In genomic region chr3:66038726-66039589, GRCh38 we compare ENCODE assay signal across 1 cellular context.
TF ChIP-seq lines count a peak whose summit lies in the region.

Gene MAGI1, minus strand, starts transcription at chr3:66038918. Its CDS starts 610 bp downstream, at chr3:66038308.

TF ChIP-seq in HepG2, 621 proteins besides CTCF, POLR2A, EP300 and RAD21 (continued from another document and continues in another):
- TF ChIP-seq HOMEZ (CRISPR knock-in tag; IDR thresholded peaks at IDR 0.05; ENCODE audit: low read depth), result 0 out of 2 replicates have a peak, but pooled peaks have one; percentile 28
- peak; percentile 3 for TF ChIP-seq TAF15 (IDR thresholded peaks at IDR 0.05; ENCODE audit: low read depth, low read length, poor library complexity, severe bottlenecking)
- peak; percentile 28 for TF ChIP-seq ZBTB2 (CRISPR knock-in tag; IDR thresholded peaks at IDR 0.05; ENCODE audit: low read depth)
- no peak for TF ChIP-seq LCORL (IDR thresholded peaks at IDR 0.05)
- TF ChIP-seq LCORL (CRISPR knock-in tag; IDR thresholded peaks at IDR 0.05), result peak; percentile 15; the same call in 1 of the 2 replicates
- peak; percentile 89 for TF ChIP-seq PBX2 (CRISPR knock-in tag; IDR thresholded peaks at IDR 0.05)
- no peak for TF ChIP-seq PCBP2 (optimal IDR thresholded peaks at IDR 0.05; ENCODE audit: low read depth, low read length, poor library complexity, severe bottlenecking)
- TF ChIP-seq ZNF788 (CRISPR knock-in tag; IDR thresholded peaks at IDR 0.05; ENCODE audit: borderline replicate concordance), result peak; percentile 69; the same call in 1 of the 2 replicates
- peak; percentile 91 for TF ChIP-seq ARID2 (CRISPR knock-in tag; IDR thresholded peaks at IDR 0.05; ENCODE audit: borderline replicate concordance)
- TF ChIP-seq ZNF792 (CRISPR knock-in tag; IDR thresholded peaks at IDR 0.05), result peak; percentile 42; the same call in 1 of the 2 replicates
- 0 out of 2 replicates have a peak, but pooled peaks have one; percentile 44 for TF ChIP-seq ZNF775 (CRISPR knock-in tag; IDR thresholded peaks at IDR 0.05; ENCODE audit: borderline replicate concordance)
- no peak for TF ChIP-seq FOSL1 (CRISPR knock-in tag; IDR thresholded peaks at IDR 0.05; ENCODE audit: borderline replicate concordance)
- TF ChIP-seq MAX (IDR thresholded peaks at IDR 0.05), result no peak
- TF ChIP-seq NR2F6 (IDR thresholded peaks at IDR 0.05), result no peak
- TF ChIP-seq NR2F6 (CRISPR knock-in tag; IDR thresholded peaks at IDR 0.05), result 0 out of 2 replicates have a peak, but pooled peaks have one; percentile 4
- peak; percentile 89 for TF ChIP-seq ZNF512B (CRISPR knock-in tag; IDR thresholded peaks at IDR 0.05; ENCODE audit: borderline replicate concordance)
- peak; percentile 43 for TF ChIP-seq POLR2AphosphoS5 (IDR thresholded peaks at IDR 0.05; ENCODE audit: low read depth, low read length)
- no peak for TF ChIP-seq RFX3 (CRISPR knock-in tag; IDR thresholded peaks at IDR 0.05)
- TF ChIP-seq NR2C2 (CRISPR knock-in tag; IDR thresholded peaks at IDR 0.05; ENCODE audit: borderline replicate concordance), result peak; percentile 30; the same call in 1 of the 2 replicates
- TF ChIP-seq NCOA1 (CRISPR knock-in tag; IDR thresholded peaks at IDR 0.05), result peak; percentile 40; the same call in 1 of the 2 replicates
- peak; percentile 15; the same call in 1 of the 2 replicates for TF ChIP-seq DR1 (CRISPR knock-in tag; IDR thresholded peaks at IDR 0.05)
- peak; percentile 18; the same call in 1 of the 2 replicates for TF ChIP-seq BRF2 (CRISPR knock-in tag; IDR thresholded peaks at IDR 0.05)
- 0 out of 2 replicates have a peak, but pooled peaks have one; percentile 45 for TF ChIP-seq KAT7 (CRISPR knock-in tag; IDR thresholded peaks at IDR 0.05; ENCODE audit: borderline replicate concordance)
- peak; percentile 45; the same call in 1 of the 2 replicates for TF ChIP-seq ZIK1 (CRISPR knock-in tag; IDR thresholded peaks at IDR 0.05; ENCODE audit: borderline replicate concordance, low read depth)
- TF ChIP-seq ZBTB7A (CRISPR knock-in tag; IDR thresholded peaks at IDR 0.05), result peak; percentile 59; the same call in 1 of the 2 replicates
- TF ChIP-seq ZNF777 (CRISPR knock-in tag; IDR thresholded peaks at IDR 0.05), result no peak; the same call in 1 of the 2 replicates
- TF ChIP-seq DMAP1 (CRISPR knock-in tag; IDR thresholded peaks at IDR 0.05), result 0 out of 2 replicates have a peak, but pooled peaks have one; percentile 36
- 0 out of 2 replicates have a peak, but pooled peaks have one; percentile 75 for TF ChIP-seq NAIF1 (CRISPR knock-in tag; IDR thresholded peaks at IDR 0.05; ENCODE audit: borderline replicate concordance)
- TF ChIP-seq PHF20 (CRISPR knock-in tag; IDR thresholded peaks at IDR 0.05), result peak; percentile 55; the same call in 1 of the 2 replicates
- peak; percentile 80 for TF ChIP-seq ZNF563 (CRISPR knock-in tag; IDR thresholded peaks at IDR 0.05)
- TF ChIP-seq TRAFD1 (CRISPR knock-in tag; IDR thresholded peaks at IDR 0.05; ENCODE audit: borderline replicate concordance), result no peak
- TF ChIP-seq SOX5 (CRISPR knock-in tag; IDR thresholded peaks at IDR 0.05; ENCODE audit: borderline replicate concordance), result peak; percentile 1; the same call in 1 of the 2 replicates
- peak; percentile 13; the same call in 1 of the 2 replicates for TF ChIP-seq ELF3 (CRISPR knock-in tag; IDR thresholded peaks at IDR 0.05)
- peak; percentile 51 for TF ChIP-seq DRAP1 (CRISPR knock-in tag; IDR thresholded peaks at IDR 0.05)
- TF ChIP-seq ZNF34 (CRISPR knock-in tag; IDR thresholded peaks at IDR 0.05; ENCODE audit: borderline replicate concordance), result no peak; the same call in 1 of the 2 replicates
- peak; percentile 10; the same call in 1 of the 2 replicates for TF ChIP-seq FOXJ3 (CRISPR knock-in tag; IDR thresholded peaks at IDR 0.05; ENCODE audit: borderline replicate concordance)
- TF ChIP-seq ZMYM4 (CRISPR knock-in tag; IDR thresholded peaks at IDR 0.05), result peak; percentile 93
- TF ChIP-seq NFYC (CRISPR knock-in tag; IDR thresholded peaks at IDR 0.05), result peak; percentile 84
- 0 out of 2 replicates have a peak, but pooled peaks have one; percentile 48 for TF ChIP-seq ZNF431 (CRISPR knock-in tag; IDR thresholded peaks at IDR 0.05; ENCODE audit: borderline replicate concordance, low read depth)
- 0 out of 2 replicates have a peak, but pooled peaks have one; percentile 23 for TF ChIP-seq ZNF510 (CRISPR knock-in tag; IDR thresholded peaks at IDR 0.05; ENCODE audit: low read depth)
- TF ChIP-seq DZIP1 (CRISPR knock-in tag; IDR thresholded peaks at IDR 0.05), result no peak
- no peak for TF ChIP-seq NPAS2 (CRISPR knock-in tag; IDR thresholded peaks at IDR 0.05; ENCODE audit: borderline replicate concordance)
- TF ChIP-seq MAZ (IDR thresholded peaks at IDR 0.05; ENCODE audit: borderline replicate concordance, low read depth, low read length), result peak; percentile 78
- peak; percentile 71; the same call in 1 of the 2 replicates for TF ChIP-seq MAZ (CRISPR knock-in tag; IDR thresholded peaks at IDR 0.05; ENCODE audit: low read depth)
- TF ChIP-seq ATF6 (CRISPR knock-in tag; conservative IDR thresholded peaks at IDR 0.05), result 0 out of 2 replicates have a peak, but pooled peaks have one; percentile 14
- peak; percentile 15; the same call in 1 of the 2 replicates for TF ChIP-seq POGZ (CRISPR knock-in tag; IDR thresholded peaks at IDR 0.05)
- peak; percentile 14; the same call in 1 of the 2 replicates for TF ChIP-seq MEF2D (CRISPR knock-in tag; IDR thresholded peaks at IDR 0.05)
